10 cellular contexts compared by ENCODE assay signal in the genomic region with DNA sequence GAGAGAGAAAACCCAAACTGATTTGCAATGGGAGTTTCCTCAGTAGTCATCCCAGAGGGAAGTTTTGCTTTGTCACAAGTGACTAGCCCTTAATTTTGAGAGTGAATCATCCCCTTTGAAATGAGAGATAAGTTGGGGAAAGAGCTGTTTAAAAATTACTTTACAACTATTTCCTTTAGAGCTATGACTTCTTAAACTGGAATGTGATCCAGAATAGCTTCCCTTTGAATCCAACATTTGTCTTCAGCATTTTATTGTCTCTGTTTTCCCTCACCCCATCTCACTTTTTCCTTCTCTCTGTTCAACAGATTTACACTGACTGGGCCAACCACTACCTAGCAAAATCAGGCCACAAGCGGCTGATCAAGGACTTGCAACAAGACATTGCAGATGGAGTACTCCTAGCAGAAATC.
A peak's percentile ranks its signal among the peaks of the same experiment; 100 is the strongest.
DNase-seq lines count a peak whose midpoint lies in the region; ATAC-seq, FAIRE-seq and TF ChIP-seq lines count a peak whose summit lies in the region.
"Had no signal": no experiment of that assay in that cellular context is flagged by ENCODE, and none has a peak within 500 bp of the region (broad histone marks: within the 10 kb centered on the region; RNA-seq: fewer than 3 reads in every experiment).

No MANE protein-coding gene starts in this region.

- H3K79me2 ChIP-seq in OCI-LY7 (ENCODE audit: insufficient read depth, low read depth, low read length): no peaks in the 10 kb centered on the region

- no peaks in the 10 kb centered on the region for H3K9me2 ChIP-seq in OCI-LY7 (ENCODE audit: insufficient read depth, low read length)

- no peaks in the 10 kb centered on the region for H3K36me3 Mint-ChIP-seq in Caco-2 (ENCODE audit: insufficient read depth, unreplicated experiment)
- peaks cover 18% of the 10 kb centered on the region for H3K36me3 Mint-ChIP-seq in nephron (ENCODE audit: low read depth)
- no peaks in the 10 kb centered on the region for H3K36me3 Mint-ChIP-seq in activated naive CD8-positive, alpha-beta T cell treated with anti-CD3 and anti-CD28 coated beads, Interleukin-2, amount 50 U/mL, for 24 hours (ENCODE audit: low read depth)
- no peaks in the 10 kb centered on the region for H3K36me3 Mint-ChIP-seq in T-cell
- H3K36me3 Mint-ChIP-seq: activated naive CD8-positive, alpha-beta T cell treated with anti-CD3 and anti-CD28 coated beads for 36 hours had no signal

- BruUV-seq in Caco-2 (replicated peaks; lab: Mats Ljungman, UMichigan) (no TSS peak), OCI-LY7 (replicated peaks; lab: Mats Ljungman, UMichigan) (no TSS peak)

- H3K27ac Mint-ChIP-seq in Caco-2 (ENCODE audit: unreplicated experiment) (peak overlapping the region; percentile 32), nephron (peak overlapping the region; percentile 75 to 86 (median 79)), T-cell (no peak overlapping the region)
- no peak overlapping the region for H3K27ac Mint-ChIP-seq in activated naive CD8-positive, alpha-beta T cell treated with anti-CD3 and anti-CD28 coated beads, Interleukin-2, amount 50 U/mL, for 24 hours
- H3K27ac Mint-ChIP-seq: activated naive CD8-positive, alpha-beta T cell treated with anti-CD3 and anti-CD28 coated beads for 36 hours had no signal

- H4K20me1 ChIP-seq in OCI-LY7 (ENCODE audit: insufficient read depth, low read length): no peaks in the 10 kb centered on the region

- H3K9me3 Mint-ChIP-seq in Caco-2 (ENCODE audit: unreplicated experiment) (peaks cover 15% of the 10 kb centered on the region), nephron (peaks cover 7% of the 10 kb centered on the region), T-cell (peaks cover 4 to 16% (median 5%) of the 10 kb centered on the region in 3 donors)
- H3K9me3 Mint-ChIP-seq in activated naive CD8-positive, alpha-beta T cell treated with anti-CD3 and anti-CD28 coated beads, Interleukin-2, amount 50 U/mL, for 24 hours: peaks cover 3% of the 10 kb centered on the region
- H3K9me3 Mint-ChIP-seq: activated naive CD8-positive, alpha-beta T cell treated with anti-CD3 and anti-CD28 coated beads for 36 hours had no signal

- ATAC-seq in activated naive CD8-positive, alpha-beta T cell treated with anti-CD3 and anti-CD28 coated beads, Interleukin-2, amount 50 U/mL, for 24 hours: no peak
- ATAC-seq in T-cell (replicated peaks in 1 of 4): no peak

- H3K4me3 Mint-ChIP-seq in Caco-2 (ENCODE audit: unreplicated experiment) (peak overlapping the region; percentile 19), nephron (peak overlapping the region in 2 of 3 experiments; percentile 66 to 81), T-cell (no peak overlapping the region)
- H3K4me3 Mint-ChIP-seq in activated naive CD8-positive, alpha-beta T cell treated with anti-CD3 and anti-CD28 coated beads, Interleukin-2, amount 50 U/mL, for 24 hours: no peak overlapping the region
- H3K4me3 Mint-ChIP-seq: activated naive CD8-positive, alpha-beta T cell treated with anti-CD3 and anti-CD28 coated beads for 36 hours had no signal

- H3K9me3 ChIP-seq in Caco-2: no peaks in the 10 kb centered on the region
- no peaks in the 10 kb centered on the region for H3K9me3 ChIP-seq in OCI-LY7 (ENCODE audit: low read length)
- no peaks in the 10 kb centered on the region for H3K9me3 ChIP-seq in BE2C

- H3K4me3 ChIP-seq in Caco-2 (ENCODE audit: low read depth, low read length): no peak overlapping the region
- H3K4me3 ChIP-seq in OCI-LY7 (ENCODE audit: low read depth, low read length, poor library complexity, severe bottlenecking): no peak overlapping the region
- no peak overlapping the region for H3K4me3 ChIP-seq in BE2C (ENCODE audit: low read depth, low read length)

- TF ChIP-seq CTCF in Caco-2 (IDR thresholded peaks at IDR 0.05; ENCODE audit: insufficient read depth in 1 of 2, low read depth in 1 of 2, low read length in 1 of 2, severe bottlenecking in 1 of 2, unreplicated experiment in 1 of 2) (no peak), OCI-LY7 (conservative IDR thresholded peaks at IDR 0.05; ENCODE audit: low read length) (no peak), nephron (IDR thresholded peaks at IDR 0.05; ENCODE audit: unreplicated experiment in 3 of 3) (no peak), BE2C (IDR thresholded peaks at IDR 0.05; ENCODE audit: low read depth, low read length) (no peak)

- H3K27me3 ChIP-seq in Caco-2 (replicated peaks; ENCODE audit: control insufficient read depth, insufficient read depth, low read length): no peaks in the 10 kb centered on the region
- peaks cover 3% of the 10 kb centered on the region for H3K27me3 ChIP-seq in BE2C

- CTCF ChIA-PET in Caco-2 (lab: Charles Lee): no interaction called here
- CTCF ChIA-PET in OCI-LY7 (lab: Charles Lee; ENCODE audit: unreplicated experiment): no interaction called here
- CTCF ChIA-PET in T-cell (lab: Charles Lee): no interaction called here

- peak overlapping the region; percentile 56; the same call in 1 of the 2 replicates for H2AFZ ChIP-seq in OCI-LY7 (ENCODE audit: low read length)

- peaks cover 12% of the 10 kb centered on the region; the same call in 1 of the 2 replicates for H3K4me1 ChIP-seq in Caco-2
- H3K4me1 ChIP-seq in OCI-LY7 (ENCODE audit: insufficient read depth, low read length, poor library complexity, severe bottlenecking): peaks cover 11% of the 10 kb centered on the region
- no peaks in the 10 kb centered on the region for H3K4me1 ChIP-seq in BE2C

- H3K27ac ChIP-seq in OCI-LY7 (ENCODE audit: low read depth, low read length, poor library complexity, severe bottlenecking): no peak overlapping the region

- POLR2A ChIA-PET in Caco-2 (lab: Charles Lee): no interaction called here
- POLR2A ChIA-PET in OCI-LY7 (lab: Charles Lee): no interaction called here
- POLR2A ChIA-PET in T-cell (lab: Charles Lee): no interaction called here

- H3K4me2 ChIP-seq in OCI-LY7 (ENCODE audit: low read length): no peak overlapping the region

- intact Hi-C loops in Caco-2 (cut with micrococcal nuclease; ENCODE audit: unreplicated experiment): no loop called here
- intact Hi-C loops in OCI-LY7 (cut with micrococcal nuclease; ENCODE audit: unreplicated experiment): no loop called here

- peaks cover 14% of the 10 kb centered on the region for H3K4me1 Mint-ChIP-seq in Caco-2 (ENCODE audit: low read depth, unreplicated experiment)
- peaks cover 62% of the 10 kb centered on the region for H3K4me1 Mint-ChIP-seq in nephron
- H3K4me1 Mint-ChIP-seq in activated naive CD8-positive, alpha-beta T cell treated with anti-CD3 and anti-CD28 coated beads, Interleukin-2, amount 50 U/mL, for 24 hours: no peaks in the 10 kb centered on the region
- no peaks in the 10 kb centered on the region for H3K4me1 Mint-ChIP-seq in T-cell
- H3K4me1 Mint-ChIP-seq: activated naive CD8-positive, alpha-beta T cell treated with anti-CD3 and anti-CD28 coated beads for 36 hours had no signal

- FAIRE-seq in endometrium (lab: Jason Lieb, UNC): peak; percentile 90

- H3K27me3 Mint-ChIP-seq in Caco-2 (ENCODE audit: insufficient read depth, unreplicated experiment) (no peaks in the 10 kb centered on the region), nephron (ENCODE audit: low read depth) (no peaks in the 10 kb centered on the region), T-cell (no peaks in the 10 kb centered on the region)
- H3K27me3 Mint-ChIP-seq in activated naive CD8-positive, alpha-beta T cell treated with anti-CD3 and anti-CD28 coated beads, Interleukin-2, amount 50 U/mL, for 24 hours: no peaks in the 10 kb centered on the region
- H3K27me3 Mint-ChIP-seq: activated naive CD8-positive, alpha-beta T cell treated with anti-CD3 and anti-CD28 coated beads for 36 hours had no signal

- H3K36me3 ChIP-seq in Caco-2 (ENCODE audit: control insufficient read depth, insufficient read depth, low read length): no peaks in the 10 kb centered on the region
- no peaks in the 10 kb centered on the region for H3K36me3 ChIP-seq in OCI-LY7 (ENCODE audit: insufficient read depth, low read length)
- H3K36me3 ChIP-seq in BE2C: no peaks in the 10 kb centered on the region

- DNase-seq in Caco-2 (peak in 1 of 2 experiments; percentile 9), OCI-LY7 (ENCODE audit: low spot score) (no peak), BE2C (no peak), T-cell (no peak)
- no peak for DNase-seq in stimulated activated CD4-positive, alpha-beta T cell treated with anti-CD3 and anti-CD28 coated beads, Interleukin-4, amount 100 ng/mL, for 1 hour
- no peak for DNase-seq in activated naive CD8-positive, alpha-beta T cell treated with anti-CD3 and anti-CD28 coated beads, Interleukin-2, amount 50 U/mL, for 24 hours
- DNase-seq: activated naive CD8-positive, alpha-beta T cell treated with anti-CD3 and anti-CD28 coated beads for 36 hours; stimulated activated CD4-positive, alpha-beta T cell treated with anti-CD3 and anti-CD28 coated beads, Interleukin-15, amount 100 ng/mL, for 24 hours had no signal

Comparison
In these comparisons a context has a peak if more than half of its experiments do, and no peak if none do; other contexts are left out.
1. H3K27ac Mint-ChIP-seq: peak in Caco-2 (single experiment) and nephron (3 of 3); none in activated naive CD8-positive, alpha-beta T cell treated with anti-CD3 and anti-CD28 coated beads, Interleukin-2, amount 50 U/mL, for 24 hours (single experiment) and T-cell (0 of 2).
2. H3K4me3 Mint-ChIP-seq: peak in Caco-2 (single experiment) and nephron (2 of 3); none in activated naive CD8-positive, alpha-beta T cell treated with anti-CD3 and anti-CD28 coated beads, Interleukin-2, amount 50 U/mL, for 24 hours (single experiment) and T-cell (0 of 3).